9 cellular contexts compared by ENCODE assay signal in genomic region chr20:50338479-50339195, GRCh38.
A peak's percentile ranks its signal among the peaks of the same experiment; 100 is the strongest.
DNase-seq lines count a peak whose midpoint lies in the region; ATAC-seq and TF ChIP-seq lines count a peak whose summit lies in the region.
"Had no signal": no experiment of that assay in that cellular context is flagged by ENCODE, and none has a peak within 500 bp of the region (broad histone marks: within the 10 kb centered on the region; RNA-seq: fewer than 3 reads in every experiment).

No MANE protein-coding gene starts in this region.

- ATAC-seq in GM21576 (IDR thresholded peaks at IDR 0.05; ENCODE audit: unreplicated experiment) (peak; percentile 46), left lobe of liver (peak; percentile 20)
- peak; percentile 86 for ATAC-seq in activated T-helper 17 cell treated with anti-CD3 and anti-CD28 coated beads, Interleukin-2, amount 50 U/mL, for 72 hours (replicated peaks)

- peak overlapping the region; percentile 88 for H3K27ac Mint-ChIP-seq in activated T-helper 17 cell treated with anti-CD3 and anti-CD28 coated beads, Interleukin-2, amount 50 U/mL, for 72 hours

- peak overlapping the region; percentile 12; the same call in 1 of the 2 replicates for H3K4me3 ChIP-seq in GM12864 (ENCODE audit: low read depth, low read length)
- H3K4me3 ChIP-seq: pancreas had no signal

- peak; percentile 77 for DNase-seq in GM12864 (ENCODE audit: low read depth)
- DNase-seq in left lobe of liver (ENCODE audit: low spot score) = no peak
- peak; percentile 33 for DNase-seq in stimulated activated CD8-positive, alpha-beta memory T cell treated with anti-CD3 and anti-CD28 coated beads, Interleukin-7, amount 100 ng/mL, for 24 hours (ENCODE audit: low read depth)
- DNase-seq in NCI-H526 (lab: John Stamatoyannopoulos, UW) = no peak
- DNase-seq in NCI-H446 treated with DMSO at 0.1 percent for 48 hours (lab: John Stamatoyannopoulos, UW) = no peak
- DNase-seq: pancreas had no signal

- H3K27me3 Mint-ChIP-seq in activated T-helper 17 cell treated with anti-CD3 and anti-CD28 coated beads, Interleukin-2, amount 50 U/mL, for 72 hours = no peaks in the 10 kb centered on the region

- H3K9me3 ChIP-seq in KOPT-K1 (ENCODE audit: insufficient read depth, low read length, poor library complexity, severe bottlenecking) = no peaks in the 10 kb centered on the region
- H3K9me3 ChIP-seq: pancreas had no signal

- no peaks in the 10 kb centered on the region for H3K36me3 Mint-ChIP-seq in activated T-helper 17 cell treated with anti-CD3 and anti-CD28 coated beads, Interleukin-2, amount 50 U/mL, for 72 hours (ENCODE audit: low read depth)

- peak overlapping the region; percentile 62 for H3K27ac ChIP-seq in KOPT-K1 (ENCODE audit: low read depth, low read length, poor library complexity, severe bottlenecking)

- peak; percentile 55 for TF ChIP-seq CTCF in GM12864 (IDR thresholded peaks at IDR 0.05; ENCODE audit: low read depth, low read length, missing control alignments)

- peaks cover 23% of the 10 kb centered on the region for H3K4me1 Mint-ChIP-seq in activated T-helper 17 cell treated with anti-CD3 and anti-CD28 coated beads, Interleukin-2, amount 50 U/mL, for 72 hours

- no peaks in the 10 kb centered on the region for H3K36me3 ChIP-seq in KOPT-K1 (ENCODE audit: insufficient read depth, low read length)
- H3K36me3 ChIP-seq: pancreas had no signal

- peak overlapping the region; percentile 74 for H3K4me3 Mint-ChIP-seq in activated T-helper 17 cell treated with anti-CD3 and anti-CD28 coated beads, Interleukin-2, amount 50 U/mL, for 72 hours

- no peaks in the 10 kb centered on the region for H3K9me3 Mint-ChIP-seq in activated T-helper 17 cell treated with anti-CD3 and anti-CD28 coated beads, Interleukin-2, amount 50 U/mL, for 72 hours

Comparison
In these comparisons a context has a peak if more than half of its experiments do, and no peak if none do; other contexts are left out.
1. DNase-seq: peak in GM12864 (single experiment) and stimulated activated CD8-positive, alpha-beta memory T cell treated with anti-CD3 and anti-CD28 coated beads, Interleukin-7, amount 100 ng/mL, for 24 hours (single experiment); none in left lobe of liver (single experiment), NCI-H526 (0 of 2) and NCI-H446 treated with DMSO at 0.1 percent for 48 hours (single experiment).
2. ATAC-seq: peak in every context shown above with its lines; median percentile 86 in activated T-helper 17 cell treated with anti-CD3 and anti-CD28 coated beads, Interleukin-2, amount 50 U/mL, for 72 hours; 46 in GM21576; 20 in left lobe of liver.